Comparison of ENCODE assay signal across 10 cellular contexts in genomic region chr15:36831125-36831914, GRCh38.
DNase-seq lines count a peak whose midpoint lies in the region; ATAC-seq and TF ChIP-seq lines count a peak whose summit lies in the region.
"Had no signal": no experiment of that assay in that cellular context is flagged by ENCODE, and none has a peak within 500 bp of the region (broad histone marks: within the 10 kb centered on the region; RNA-seq: fewer than 3 reads in every experiment).

No MANE protein-coding gene starts in this region.

- H3K4me3 ChIP-seq in GM06990 (replicated peaks; ENCODE audit: low read depth, low read length) = no peak overlapping the region
- H3K4me3 ChIP-seq in choroid plexus epithelial cell (ENCODE audit: low read depth, low read length) = no peak overlapping the region
- H3K4me3 ChIP-seq in Peyer's patch = no peak overlapping the region
- H3K4me3 ChIP-seq: pancreas had no signal

- no peak for TF ChIP-seq CTCF in GM06990 (IDR thresholded peaks at IDR 0.05; ENCODE audit: insufficient read depth, low read length, poor library complexity, severe bottlenecking)
- TF ChIP-seq CTCF in choroid plexus epithelial cell (conservative IDR thresholded peaks at IDR 0.05; ENCODE audit: low read depth, low read length) = no peak
- TF ChIP-seq CTCF in Peyer's patch (IDR thresholded peaks at IDR 0.05) = no peak

- no peak for TF ChIP-seq POLR2A in Peyer's patch (IDR thresholded peaks at IDR 0.05)

- no peaks in the 10 kb centered on the region for H3K4me1 ChIP-seq in Peyer's patch
- H3K4me1 ChIP-seq: pancreas had no signal

- no peaks in the 10 kb centered on the region for H3K36me3 Mint-ChIP-seq in activated naive CD4-positive, alpha-beta T cell treated with anti-CD3 and anti-CD28 coated beads for 36 hours (ENCODE audit: low read depth)
- H3K36me3 Mint-ChIP-seq: activated CD8-positive, alpha-beta memory T cell treated with anti-CD3 and anti-CD28 coated beads, Interleukin-2, amount 10 ng/mL, durations not matched to agents 7 days and 5 days had no signal

- no peaks in the 10 kb centered on the region for H3K4me1 Mint-ChIP-seq in activated naive CD4-positive, alpha-beta T cell treated with anti-CD3 and anti-CD28 coated beads for 36 hours (ENCODE audit: low read depth)
- H3K4me1 Mint-ChIP-seq: activated CD8-positive, alpha-beta memory T cell treated with anti-CD3 and anti-CD28 coated beads, Interleukin-2, amount 10 ng/mL, durations not matched to agents 7 days and 5 days had no signal

- H3K36me3 ChIP-seq in GM06990 (ENCODE audit: control insufficient read depth, insufficient read depth, low read length) (no peaks in the 10 kb centered on the region), Peyer's patch (no peaks in the 10 kb centered on the region)
- H3K36me3 ChIP-seq: pancreas had no signal

- DNase-seq in GM06990 (ENCODE audit: extremely low read depth, insufficient read length) (peak; percentile 67), choroid plexus epithelial cell (ENCODE audit: low read depth) (peak; percentile 51), NCI-H2171 treated with DMSO at 0.1 percent for 48 hours (lab: John Stamatoyannopoulos, UW) (no peak), Peyer's patch (no peak)
- DNase-seq in effector CD8-positive, alpha-beta T cell (lab: John Stamatoyannopoulos, UW) = no peak
- no peak for DNase-seq in activated naive CD4-positive, alpha-beta T cell treated with anti-CD3 and anti-CD28 coated beads for 36 hours
- DNase-seq: activated CD8-positive, alpha-beta memory T cell treated with anti-CD3 and anti-CD28 coated beads, Interleukin-2, amount 10 ng/mL, durations not matched to agents 7 days and 5 days had no signal

- peaks cover 16% of the 10 kb centered on the region for H3K27me3 Mint-ChIP-seq in activated naive CD4-positive, alpha-beta T cell treated with anti-CD3 and anti-CD28 coated beads for 36 hours (ENCODE audit: low read depth)

- intact Hi-C loops in activated naive CD4-positive, alpha-beta T cell treated with anti-CD3 and anti-CD28 coated beads for 36 hours (cut with micrococcal nuclease) = no loop called here

- H3K27ac Mint-ChIP-seq in activated naive CD4-positive, alpha-beta T cell treated with anti-CD3 and anti-CD28 coated beads for 36 hours = no peak overlapping the region
- H3K27ac Mint-ChIP-seq: activated CD8-positive, alpha-beta memory T cell treated with anti-CD3 and anti-CD28 coated beads, Interleukin-2, amount 10 ng/mL, durations not matched to agents 7 days and 5 days had no signal

- ATAC-seq in GM21381 (IDR thresholded peaks at IDR 0.05; ENCODE audit: unreplicated experiment) = peak; percentile 97
- peak; percentile 99 for ATAC-seq in HG03196 (IDR thresholded peaks at IDR 0.05; ENCODE audit: unreplicated experiment)
- ATAC-seq: activated CD8-positive, alpha-beta memory T cell treated with anti-CD3 and anti-CD28 coated beads, Interleukin-2, amount 10 ng/mL, durations not matched to agents 7 days and 5 days; pancreas had no signal

- no peak overlapping the region for H3K27ac ChIP-seq in Peyer's patch
- H3K27ac ChIP-seq: pancreas had no signal

- no peaks in the 10 kb centered on the region for H3K9me3 Mint-ChIP-seq in activated naive CD4-positive, alpha-beta T cell treated with anti-CD3 and anti-CD28 coated beads for 36 hours

- no peaks in the 10 kb centered on the region for H3K9me3 ChIP-seq in Peyer's patch
- H3K9me3 ChIP-seq: pancreas had no signal

- CTCF ChIA-PET in activated naive CD4-positive, alpha-beta T cell treated with anti-CD3 and anti-CD28 coated beads for 36 hours (lab: Charles Lee) = no interaction called here

- H3K4me3 Mint-ChIP-seq in activated naive CD4-positive, alpha-beta T cell treated with anti-CD3 and anti-CD28 coated beads for 36 hours = no peak overlapping the region
- H3K4me3 Mint-ChIP-seq: activated CD8-positive, alpha-beta memory T cell treated with anti-CD3 and anti-CD28 coated beads, Interleukin-2, amount 10 ng/mL, durations not matched to agents 7 days and 5 days had no signal

- H3K27me3 ChIP-seq in GM06990 (replicated peaks; ENCODE audit: control insufficient read depth, insufficient read depth, low read length) = no peaks in the 10 kb centered on the region
- no peaks in the 10 kb centered on the region for H3K27me3 ChIP-seq in Peyer's patch
- H3K27me3 ChIP-seq: pancreas had no signal

Comparison
In these comparisons a context has a peak if more than half of its experiments do, and no peak if none do; other contexts are left out.
1. DNase-seq: peak in GM06990 (single experiment) and choroid plexus epithelial cell (single experiment); none in NCI-H2171 treated with DMSO at 0.1 percent for 48 hours (single experiment), effector CD8-positive, alpha-beta T cell (single experiment), activated naive CD4-positive, alpha-beta T cell treated with anti-CD3 and anti-CD28 coated beads for 36 hours (single experiment) and Peyer's patch (0 of 3).